1 cellular context compared by ENCODE assay signal in the genomic region with DNA sequence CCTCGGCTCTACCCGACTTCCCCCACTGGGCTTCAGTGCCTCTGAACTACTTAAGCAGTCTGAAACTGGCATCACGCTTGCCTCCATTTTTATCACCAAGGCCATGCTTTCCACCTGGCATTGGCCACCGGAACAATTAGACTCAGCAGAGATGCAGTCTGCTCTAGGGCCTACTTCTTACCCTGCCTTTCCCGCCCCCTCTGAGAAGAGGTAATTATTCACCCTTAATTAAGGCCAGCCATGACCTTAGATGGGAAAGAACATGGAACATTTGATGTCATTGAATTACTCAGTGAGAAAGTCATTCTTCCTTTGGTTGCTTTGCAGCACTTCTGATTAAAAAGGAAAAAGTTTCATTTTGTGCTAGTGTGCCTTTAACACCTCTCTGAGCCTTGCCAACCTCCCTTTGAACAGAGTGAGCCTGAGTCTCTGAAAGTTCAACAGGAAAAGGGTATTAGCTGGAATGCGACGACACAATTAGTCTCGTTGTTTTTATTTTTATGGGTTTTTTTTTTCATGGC.
TF ChIP-seq lines count a peak whose summit lies in the region.

No MANE protein-coding gene starts in this region.

TF ChIP-seq in GM23338, 12 proteins besides CTCF, POLR2A, EP300 and RAD21 (continued from another document):
- TF ChIP-seq, protein P1, sequence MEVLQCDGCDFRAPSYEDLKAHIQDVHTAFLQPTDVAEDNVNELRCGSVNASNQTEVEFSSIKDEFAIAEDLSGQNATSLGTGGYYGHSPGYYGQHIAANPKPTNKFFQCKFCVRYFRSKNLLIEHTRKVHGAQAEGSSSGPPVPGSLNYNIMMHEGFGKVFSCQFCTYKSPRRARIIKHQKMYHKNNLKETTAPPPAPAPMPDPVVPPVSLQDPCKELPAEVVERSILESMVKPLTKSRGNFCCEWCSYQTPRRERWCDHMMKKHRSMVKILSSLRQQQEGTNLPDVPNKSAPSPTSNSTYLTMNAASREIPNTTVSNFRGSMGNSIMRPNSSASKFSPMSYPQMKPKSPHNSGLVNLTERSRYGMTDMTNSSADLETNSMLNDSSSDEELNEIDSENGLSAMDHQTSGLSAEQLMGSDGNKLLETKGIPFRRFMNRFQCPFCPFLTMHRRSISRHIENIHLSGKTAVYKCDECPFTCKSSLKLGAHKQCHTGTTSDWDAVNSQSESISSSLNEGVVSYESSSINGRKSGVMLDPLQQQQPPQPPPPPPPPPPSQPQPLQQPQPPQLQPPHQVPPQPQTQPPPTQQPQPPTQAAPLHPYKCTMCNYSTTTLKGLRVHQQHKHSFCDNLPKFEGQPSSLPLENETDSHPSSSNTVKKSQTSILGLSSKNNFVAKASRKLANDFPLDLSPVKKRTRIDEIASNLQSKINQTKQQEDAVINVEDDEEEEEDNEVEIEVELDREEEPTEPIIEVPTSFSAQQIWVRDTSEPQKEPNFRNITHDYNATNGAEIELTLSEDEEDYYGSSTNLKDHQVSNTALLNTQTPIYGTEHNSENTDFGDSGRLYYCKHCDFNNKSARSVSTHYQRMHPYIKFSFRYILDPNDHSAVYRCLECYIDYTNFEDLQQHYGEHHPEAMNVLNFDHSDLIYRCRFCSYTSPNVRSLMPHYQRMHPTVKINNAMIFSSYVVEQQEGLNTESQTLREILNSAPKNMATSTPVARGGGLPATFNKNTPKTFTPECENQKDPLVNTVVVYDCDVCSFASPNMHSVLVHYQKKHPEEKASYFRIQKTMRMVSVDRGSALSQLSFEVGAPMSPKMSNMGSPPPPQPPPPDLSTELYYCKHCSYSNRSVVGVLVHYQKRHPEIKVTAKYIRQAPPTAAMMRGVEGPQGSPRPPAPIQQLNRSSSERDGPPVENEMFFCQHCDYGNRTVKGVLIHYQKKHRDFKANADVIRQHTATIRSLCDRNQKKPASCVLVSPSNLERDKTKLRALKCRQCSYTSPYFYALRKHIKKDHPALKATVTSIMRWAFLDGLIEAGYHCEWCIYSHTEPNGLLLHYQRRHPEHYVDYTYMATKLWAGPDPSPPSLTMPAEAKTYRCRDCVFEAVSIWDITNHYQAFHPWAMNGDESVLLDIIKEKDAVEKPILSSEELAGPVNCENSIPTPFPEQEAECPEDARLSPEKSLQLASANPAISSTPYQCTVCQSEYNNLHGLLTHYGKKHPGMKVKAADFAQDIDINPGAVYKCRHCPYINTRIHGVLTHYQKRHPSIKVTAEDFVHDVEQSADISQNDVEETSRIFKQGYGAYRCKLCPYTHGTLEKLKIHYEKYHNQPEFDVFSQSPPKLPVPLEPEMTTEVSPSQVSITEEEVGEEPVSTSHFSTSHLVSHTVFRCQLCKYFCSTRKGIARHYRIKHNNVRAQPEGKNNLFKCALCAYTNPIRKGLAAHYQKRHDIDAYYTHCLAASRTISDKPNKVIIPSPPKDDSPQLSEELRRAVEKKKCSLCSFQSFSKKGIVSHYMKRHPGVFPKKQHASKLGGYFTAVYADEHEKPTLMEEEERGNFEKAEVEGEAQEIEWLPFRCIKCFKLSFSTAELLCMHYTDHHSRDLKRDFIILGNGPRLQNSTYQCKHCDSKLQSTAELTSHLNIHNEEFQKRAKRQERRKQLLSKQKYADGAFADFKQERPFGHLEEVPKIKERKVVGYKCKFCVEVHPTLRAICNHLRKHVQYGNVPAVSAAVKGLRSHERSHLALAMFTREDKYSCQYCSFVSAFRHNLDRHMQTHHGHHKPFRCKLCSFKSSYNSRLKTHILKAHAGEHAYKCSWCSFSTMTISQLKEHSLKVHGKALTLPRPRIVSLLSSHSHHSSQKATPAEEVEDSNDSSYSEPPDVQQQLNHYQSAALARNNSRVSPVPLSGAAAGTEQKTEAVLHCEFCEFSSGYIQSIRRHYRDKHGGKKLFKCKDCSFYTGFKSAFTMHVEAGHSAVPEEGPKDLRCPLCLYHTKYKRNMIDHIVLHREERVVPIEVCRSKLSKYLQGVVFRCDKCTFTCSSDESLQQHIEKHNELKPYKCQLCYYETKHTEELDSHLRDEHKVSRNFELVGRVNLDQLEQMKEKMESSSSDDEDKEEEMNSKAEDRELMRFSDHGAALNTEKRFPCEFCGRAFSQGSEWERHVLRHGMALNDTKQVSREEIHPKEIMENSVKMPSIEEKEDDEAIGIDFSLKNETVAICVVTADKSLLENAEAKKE (CRISPR knock-in tag; IDR thresholded peaks at IDR 0.05): no peak
